In the genomic region with DNA sequence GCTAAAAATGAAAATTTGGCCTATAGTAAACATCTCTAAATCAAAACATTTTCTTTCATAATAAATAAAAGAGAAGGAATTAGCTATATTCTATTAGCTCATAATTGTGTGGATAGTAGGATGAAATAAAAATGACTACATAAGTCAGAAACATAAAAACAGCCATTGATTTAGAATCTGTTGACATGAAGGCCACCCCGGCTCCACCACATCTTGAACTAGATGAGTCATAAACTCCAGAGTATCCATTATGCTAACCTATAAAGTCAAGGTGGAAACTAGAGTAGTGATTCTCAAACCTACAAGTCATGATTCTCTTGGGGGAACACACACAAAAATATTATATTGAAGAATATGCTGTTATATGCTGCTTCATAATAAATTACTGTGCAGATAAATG, we compare ENCODE assay signal across 15 cellular contexts.
"Had no signal": no experiment of that assay in that cellular context is flagged by ENCODE, and none has a peak within 500 bp of the region (broad histone marks: within the 10 kb centered on the region; RNA-seq: fewer than 3 reads in every experiment).

No MANE protein-coding gene starts in this region.

- H3K4me1 ChIP-seq: colonic mucosa, parathyroid adenoma had no signal

- H3K9me3 ChIP-seq: colonic mucosa, mucosa of descending colon had no signal

- H3K79me2 ChIP-seq: hepatocyte, parathyroid adenoma had no signal

- DNase-seq: activated CD4-positive, alpha-beta T cell treated with anti-CD3 and anti-CD28 coated beads for 1 hour; activated CD4-positive, alpha-beta T cell treated with anti-CD3 and anti-CD28 coated beads, Interleukin-2, amount 50 U/mL, for 48 hours; activated naive CD4-positive, alpha-beta T cell treated with anti-CD3 and anti-CD28 coated beads, Interleukin-2, amount 50 U/mL, for 16 hours; caudate nucleus; colonic mucosa; islet precursor cell; mucosa of descending colon; naive thymus-derived CD4-positive, alpha-beta T cell; retina had no signal

- H3K4me2 ChIP-seq: hepatocyte had no signal

- H2AFZ ChIP-seq: hepatocyte, parathyroid adenoma had no signal

- H3K9ac ChIP-seq: parathyroid adenoma had no signal

- ATAC-seq: left lobe of liver; mucosa of descending colon; naive thymus-derived CD4-positive, alpha-beta T cell; stimulated activated memory B cell treated with anti-CD40 and anti-IgM and Interleukin-4, amounts not matched to agents 10 μg/mL and 1 μg/mL and 100 μg/mL, for 72 hours had no signal

- H3K4me3 ChIP-seq: colonic mucosa, hepatocyte, mucosa of descending colon had no signal

- H3K27me3 ChIP-seq: colonic mucosa, hepatocyte had no signal

- FAIRE-seq: endometrium, urothelium cell line had no signal

- H3K36me3 ChIP-seq: colonic mucosa had no signal

- H3K27ac ChIP-seq: colonic mucosa, hepatocyte, parathyroid adenoma had no signal
